16 cellular contexts compared by ENCODE assay signal in genomic region chr5:546376-546908, GRCh38.
"Had no signal": no experiment of that assay in that cellular context is flagged by ENCODE, and none has a peak within 500 bp of the region (broad histone marks: within the 10 kb centered on the region; RNA-seq: fewer than 3 reads in every experiment).

No MANE protein-coding gene starts in this region.

- H3K9me3 Mint-ChIP-seq: activated CD8-positive, alpha-beta T cell treated with anti-CD3 and anti-CD28 coated beads for 36 hours; activated naive CD8-positive, alpha-beta T cell treated with anti-CD3 and anti-CD28 coated beads, Interleukin-2, amount 50 U/mL, for 24 hours; T-helper 2 cell treated with Interferon-gamma antibody and Interleukin-4, amounts not matched to agents 5 μg/mL and 100 μg/mL, for 36 hours had no signal

- H3K36me3 ChIP-seq: tibial nerve, uterus had no signal

- H3K27ac Mint-ChIP-seq: activated CD8-positive, alpha-beta T cell treated with anti-CD3 and anti-CD28 coated beads for 36 hours; activated naive CD8-positive, alpha-beta T cell treated with anti-CD3 and anti-CD28 coated beads, Interleukin-2, amount 50 U/mL, for 24 hours; brain; T-helper 2 cell treated with Interferon-gamma antibody and Interleukin-4, amounts not matched to agents 5 μg/mL and 100 μg/mL, for 36 hours had no signal

- ATAC-seq: activated CD8-positive, alpha-beta T cell treated with anti-CD3 and anti-CD28 coated beads for 36 hours; activated naive CD8-positive, alpha-beta T cell treated with anti-CD3 and anti-CD28 coated beads, Interleukin-2, amount 50 U/mL, for 24 hours; left lobe of liver; stimulated activated naive CD8-positive, alpha-beta T cell treated with anti-CD3 and anti-CD28 coated beads, Interleukin-15, Interleukin-2, amounts not matched to agents 100 U/mL and 50 U/mL, for 24 hours had no signal

- H3K27ac ChIP-seq: tibial nerve, uterus had no signal

- H3K36me3 Mint-ChIP-seq: brain had no signal

- H3K4me3 ChIP-seq: tibial nerve, uterus had no signal

- H3K4me3 Mint-ChIP-seq: activated CD8-positive, alpha-beta T cell treated with anti-CD3 and anti-CD28 coated beads for 36 hours; activated naive CD8-positive, alpha-beta T cell treated with anti-CD3 and anti-CD28 coated beads, Interleukin-2, amount 50 U/mL, for 24 hours; brain; T-helper 2 cell treated with Interferon-gamma antibody and Interleukin-4, amounts not matched to agents 5 μg/mL and 100 μg/mL, for 36 hours had no signal

- H3K27me3 ChIP-seq: uterus had no signal

- H3K4me1 ChIP-seq: uterus had no signal

- DNase-seq: activated CD4-positive, alpha-beta T cell treated with anti-CD3 and anti-CD28 coated beads for 4 hours; activated CD8-positive, alpha-beta T cell treated with anti-CD3 and anti-CD28 coated beads for 36 hours; activated naive CD8-positive, alpha-beta T cell treated with anti-CD3 and anti-CD28 coated beads, Interleukin-2, amount 50 U/mL, for 24 hours; activated T-cell treated with anti-CD3 and anti-CD28 coated beads, Interleukin-2, amount 50 U/mL, for 48 hours; anterior cingulate cortex; central memory CD4-positive, alpha-beta T cell; cortex of kidney; erythroblast; foreskin melanocyte; midbrain; stimulated activated naive CD8-positive, alpha-beta T cell treated with anti-CD3 and anti-CD28 coated beads, Interleukin-15, Interleukin-2, amounts not matched to agents 100 U/mL and 50 U/mL, for 24 hours; uterus had no signal

- H3K9me3 ChIP-seq: uterus had no signal
